ENCODE assay signal across 13 cellular contexts in the genomic region with DNA sequence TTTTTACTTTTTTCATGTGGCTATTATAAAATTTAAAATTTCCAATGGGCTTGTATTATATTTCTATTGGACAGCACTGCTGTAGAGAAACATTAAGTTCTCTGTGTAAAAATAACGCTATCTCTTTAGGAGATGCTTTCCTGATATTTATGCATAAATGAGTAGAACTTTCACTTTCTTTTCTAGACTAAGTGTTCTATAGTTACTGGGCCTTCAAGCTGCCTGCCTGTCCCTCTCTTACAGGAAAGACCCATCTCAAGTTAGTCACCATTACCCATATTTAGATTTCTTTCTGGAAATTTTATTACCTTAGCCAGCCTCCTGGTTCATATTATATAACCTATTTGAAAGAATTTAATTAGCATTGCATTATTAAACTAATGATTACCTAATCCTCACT. TPM values are rescaled to one million over a fixed set of nuclear protein-coding genes. Genes with fewer than 3 reads are reported as not detected.
A peak's percentile ranks its signal among the peaks of the same experiment; 100 is the strongest.
DNase-seq lines count a peak whose midpoint lies in the region; ATAC-seq and TF ChIP-seq lines count a peak whose summit lies in the region.
"Had no signal": no experiment of that assay in that cellular context is flagged by ENCODE, and none has a peak within 500 bp of the region (broad histone marks: within the 10 kb centered on the region; RNA-seq: fewer than 3 reads in every experiment).

No MANE protein-coding gene starts in this region.

- no peak for ATAC-seq in activated CD8-positive, alpha-beta memory T cell treated with anti-CD3 and anti-CD28 coated beads, Interleukin-2, amount 10 ng/mL, durations not matched to agents 7 days and 5 days
- peak; percentile 35 for ATAC-seq in HG03108 (IDR thresholded peaks at IDR 0.05; ENCODE audit: unreplicated experiment)
- ATAC-seq in activated T-helper 17 cell treated with anti-CD3 and anti-CD28 coated beads, Interleukin-2, amount 50 U/mL, for 72 hours (replicated peaks): peak; percentile 22
- ATAC-seq: left colon had no signal

- BruUV-seq in MCF 10A (replicated peaks; lab: Mats Ljungman, UMichigan): no TSS peak

- intact Hi-C loops in MCF 10A (cut with micrococcal nuclease): loop anchor here (10.0 kb wide), 1 partner anchor 253 kb away; no protein-coding TSS in a partner anchor

- CTCF ChIA-PET in activated CD8-positive, alpha-beta memory T cell treated with anti-CD3 and anti-CD28 coated beads, Interleukin-2, amount 10 ng/mL, durations not matched to agents 7 days and 5 days (lab: Charles Lee): interaction anchor here (0.8 to 1.3 kb wide), 3 partner anchors 10 to 276 kb away, joined by 3 read pairs; no protein-coding TSS in a partner anchor
- CTCF ChIA-PET in MCF 10A (lab: Yijun Ruan, JAX): interaction anchor here (0.8 kb wide), 1 partner anchor 357 kb away, joined by 4 read pairs; no protein-coding TSS in a partner anchor

- peak overlapping the region; percentile 70 for H3K27ac Mint-ChIP-seq in activated CD8-positive, alpha-beta memory T cell treated with anti-CD3 and anti-CD28 coated beads, Interleukin-2, amount 10 ng/mL, durations not matched to agents 7 days and 5 days
- peak overlapping the region; percentile 92 for H3K27ac Mint-ChIP-seq in activated T-helper 17 cell treated with anti-CD3 and anti-CD28 coated beads, Interleukin-2, amount 50 U/mL, for 72 hours
- no peak overlapping the region for H3K27ac Mint-ChIP-seq in MCF 10A (ENCODE audit: low read depth, unreplicated experiment)

- no peaks in the 10 kb centered on the region for H3K27me3 ChIP-seq in thymus (ENCODE audit: control insufficient read depth, insufficient read depth)
- H3K27me3 ChIP-seq: vagina had no signal

- H3K4me1 ChIP-seq in thymus (ENCODE audit: control insufficient read depth, insufficient read depth, low read length): peaks cover 24% of the 10 kb centered on the region

- H3K4me3 ChIP-seq in thymus (ENCODE audit: low read length): peak overlapping the region; percentile 25
- H3K4me3 ChIP-seq: vagina had no signal

- POLR2A ChIA-PET in MCF 10A (lab: Yijun Ruan, JAX): no interaction called here

- no peaks in the 10 kb centered on the region for H3K27me3 Mint-ChIP-seq in activated CD8-positive, alpha-beta memory T cell treated with anti-CD3 and anti-CD28 coated beads, Interleukin-2, amount 10 ng/mL, durations not matched to agents 7 days and 5 days
- H3K27me3 Mint-ChIP-seq in activated T-helper 17 cell treated with anti-CD3 and anti-CD28 coated beads, Interleukin-2, amount 50 U/mL, for 72 hours: no peaks in the 10 kb centered on the region
- H3K27me3 Mint-ChIP-seq in MCF 10A (ENCODE audit: insufficient read depth, unreplicated experiment): no peaks in the 10 kb centered on the region

- no peak for DNase-seq in activated CD8-positive, alpha-beta memory T cell treated with anti-CD3 and anti-CD28 coated beads, Interleukin-2, amount 10 ng/mL, durations not matched to agents 7 days and 5 days
- DNase-seq in activated CD8-positive, alpha-beta memory T cell treated with anti-CD3 and anti-CD28 coated beads for 24 hours: no peak
- DNase-seq in mucosa of gallbladder (ENCODE audit: low spot score): no peak
- DNase-seq in MCF 10A (ENCODE audit: unreplicated experiment): no peak
- no peak for DNase-seq in inferior parietal cortex (ENCODE audit: extremely low spot score)
- DNase-seq: GOT3, left colon, NCI-H2029 treated with DMSO at 0.1 percent for 48 hours, WERI-Rb-1 had no signal

- peak overlapping the region; percentile 58 for H3K4me3 Mint-ChIP-seq in activated CD8-positive, alpha-beta memory T cell treated with anti-CD3 and anti-CD28 coated beads, Interleukin-2, amount 10 ng/mL, durations not matched to agents 7 days and 5 days
- peak overlapping the region; percentile 95 for H3K4me3 Mint-ChIP-seq in activated T-helper 17 cell treated with anti-CD3 and anti-CD28 coated beads, Interleukin-2, amount 50 U/mL, for 72 hours
- no peak overlapping the region for H3K4me3 Mint-ChIP-seq in MCF 10A (ENCODE audit: unreplicated experiment)

- TF ChIP-seq CTCF in MCF 10A (IDR thresholded peaks at IDR 0.05; ENCODE audit: unreplicated experiment): no peak

- no peaks in the 10 kb centered on the region for H3K9me3 ChIP-seq in thymus (ENCODE audit: control insufficient read depth)
- H3K9me3 ChIP-seq: vagina had no signal

- peaks cover 77% of the 10 kb centered on the region for H3K36me3 Mint-ChIP-seq in activated CD8-positive, alpha-beta memory T cell treated with anti-CD3 and anti-CD28 coated beads, Interleukin-2, amount 10 ng/mL, durations not matched to agents 7 days and 5 days
- peaks cover 66% of the 10 kb centered on the region for H3K36me3 Mint-ChIP-seq in activated T-helper 17 cell treated with anti-CD3 and anti-CD28 coated beads, Interleukin-2, amount 50 U/mL, for 72 hours (ENCODE audit: low read depth)
- no peaks in the 10 kb centered on the region for H3K36me3 Mint-ChIP-seq in MCF 10A (ENCODE audit: insufficient read depth, unreplicated experiment)

- H3K4me1 Mint-ChIP-seq in activated CD8-positive, alpha-beta memory T cell treated with anti-CD3 and anti-CD28 coated beads, Interleukin-2, amount 10 ng/mL, durations not matched to agents 7 days and 5 days: peaks cover 43% of the 10 kb centered on the region
- peaks cover 41% of the 10 kb centered on the region for H3K4me1 Mint-ChIP-seq in activated T-helper 17 cell treated with anti-CD3 and anti-CD28 coated beads, Interleukin-2, amount 50 U/mL, for 72 hours
- H3K4me1 Mint-ChIP-seq in MCF 10A (ENCODE audit: insufficient read depth, unreplicated experiment): no peaks in the 10 kb centered on the region

- H3K36me3 ChIP-seq in thymus (ENCODE audit: control insufficient read depth, insufficient read depth): no peaks in the 10 kb centered on the region
- H3K36me3 ChIP-seq: vagina, WERI-Rb-1 had no signal

- H3K9me3 Mint-ChIP-seq in activated CD8-positive, alpha-beta memory T cell treated with anti-CD3 and anti-CD28 coated beads, Interleukin-2, amount 10 ng/mL, durations not matched to agents 7 days and 5 days (ENCODE audit: low read depth): no peaks in the 10 kb centered on the region
- no peaks in the 10 kb centered on the region for H3K9me3 Mint-ChIP-seq in activated T-helper 17 cell treated with anti-CD3 and anti-CD28 coated beads, Interleukin-2, amount 50 U/mL, for 72 hours
- no peaks in the 10 kb centered on the region for H3K9me3 Mint-ChIP-seq in MCF 10A (ENCODE audit: unreplicated experiment)

- no peak overlapping the region for H3K27ac ChIP-seq in thymus (ENCODE audit: low read depth)
- H3K27ac ChIP-seq: vagina, WERI-Rb-1 had no signal

- 2% methylated on average over 1 of the region's 1 CpG for WGBS in thymus

RNA-seq across cellular contexts. Expression of gene ITGA4, which starts 4.8 kb away (rescaled TPM):
- total RNA-seq in activated CD8-positive, alpha-beta memory T cell treated with anti-CD3 and anti-CD28 coated beads, Interleukin-2, amount 10 ng/mL, durations not matched to agents 7 days and 5 days: 100 to 1,000 TPM; 301 to 344 TPM
- total RNA-seq in activated T-helper 17 cell treated with anti-CD3 and anti-CD28 coated beads, Interleukin-2, amount 50 U/mL, for 72 hours: 100 to 1,000 TPM in 1 of 2 donors, 10 to 100 TPM in 1; 63.3 to 196 TPM
- 40.3 TPM for polyA plus RNA-seq in thymus
- total RNA-seq in mucosa of gallbladder (12.3 TPM), MCF 10A (2022) (0.19 and 0.42 TPM in 2 replicates)
